ENCODE assay signal across 8 cellular contexts in genomic region chr3:33440578-33441321, GRCh38. TPM values are rescaled to one million over a fixed set of nuclear protein-coding genes. Genes with fewer than 3 reads are reported as not detected.
DNase-seq lines count a peak whose midpoint lies in the region; ATAC-seq and FAIRE-seq lines count a peak whose summit lies in the region.

No MANE protein-coding gene starts in this region.

- H3K36me3 ChIP-seq in naive thymus-derived CD4-positive, alpha-beta T cell (ENCODE audit: control insufficient read depth in 2 of 3, insufficient read depth in 3 of 3, low read length in 3 of 3) = no peaks in the 10 kb centered on the region

- H3K27me3 ChIP-seq in naive thymus-derived CD4-positive, alpha-beta T cell (ENCODE audit: control insufficient read depth in 2 of 2, insufficient read depth in 2 of 2, low read length in 2 of 2) = no peaks in the 10 kb centered on the region

- ATAC-seq in GM21381 (IDR thresholded peaks at IDR 0.05; ENCODE audit: unreplicated experiment) = peak; percentile 84
- peak; percentile 91 for ATAC-seq in naive thymus-derived CD4-positive, alpha-beta T cell

- H3K36me3 Mint-ChIP-seq in activated T-helper 1 cell treated with anti-CD3 and anti-CD28 coated beads, Interleukin-12 subunit alpha, Interleukin-12 subunit beta, Interleukin-2, Interleukin-4 antibody, amounts not matched to agents 30 ng/mL and 10 ng/mL and 1 ng/mL, durations not matched to agents 14 hours and 24 hours and 36 hours (ENCODE audit: low read depth) = peaks cover 11% of the 10 kb centered on the region
- no peaks in the 10 kb centered on the region for H3K36me3 Mint-ChIP-seq in naive thymus-derived CD4-positive, alpha-beta T cell

- H3K27ac Mint-ChIP-seq in activated T-helper 1 cell treated with anti-CD3 and anti-CD28 coated beads, Interleukin-12 subunit alpha, Interleukin-12 subunit beta, Interleukin-2, Interleukin-4 antibody, amounts not matched to agents 30 ng/mL and 10 ng/mL and 1 ng/mL, durations not matched to agents 14 hours and 24 hours and 36 hours = peak overlapping the region; percentile 100
- peak overlapping the region; percentile 99 to 100 (median 100) for H3K27ac Mint-ChIP-seq in naive thymus-derived CD4-positive, alpha-beta T cell

- peak overlapping the region; percentile 100 for H3K4me3 Mint-ChIP-seq in activated T-helper 1 cell treated with anti-CD3 and anti-CD28 coated beads, Interleukin-12 subunit alpha, Interleukin-12 subunit beta, Interleukin-2, Interleukin-4 antibody, amounts not matched to agents 30 ng/mL and 10 ng/mL and 1 ng/mL, durations not matched to agents 14 hours and 24 hours and 36 hours
- peak overlapping the region; percentile 93 to 100 (median 100) for H3K4me3 Mint-ChIP-seq in naive thymus-derived CD4-positive, alpha-beta T cell

- no peaks in the 10 kb centered on the region for H3K27me3 Mint-ChIP-seq in activated T-helper 1 cell treated with anti-CD3 and anti-CD28 coated beads, Interleukin-12 subunit alpha, Interleukin-12 subunit beta, Interleukin-2, Interleukin-4 antibody, amounts not matched to agents 30 ng/mL and 10 ng/mL and 1 ng/mL, durations not matched to agents 14 hours and 24 hours and 36 hours (ENCODE audit: insufficient read depth)
- H3K27me3 Mint-ChIP-seq in naive thymus-derived CD4-positive, alpha-beta T cell = no peaks in the 10 kb centered on the region

- H3K4me1 ChIP-seq in naive thymus-derived CD4-positive, alpha-beta T cell (ENCODE audit: control insufficient read depth in 2 of 2, insufficient read depth in 2 of 2, low read length in 2 of 2) = peaks cover 28 to 34% of the 10 kb centered on the region in 2 donors

- H3K27ac ChIP-seq in naive thymus-derived CD4-positive, alpha-beta T cell (ENCODE audit: low read depth, low read length) = peak overlapping the region; percentile 91

- intact Hi-C loops in activated T-helper 1 cell treated with anti-CD3 and anti-CD28 coated beads, Interleukin-12 subunit alpha, Interleukin-12 subunit beta, Interleukin-2, Interleukin-4 antibody, amounts not matched to agents 30 ng/mL and 10 ng/mL and 1 ng/mL, durations not matched to agents 14 hours and 24 hours and 36 hours (cut with micrococcal nuclease) = loop anchor here (1.0 to 5.0 kb wide), 13 partner anchors 8 to 1908 kb away; partner anchors contain the start of genes CLASP2, CNOT10, CRTAP and DYNC1LI1
- intact Hi-C loops in naive thymus-derived CD4-positive, alpha-beta T cell (cut with micrococcal nuclease) = loop anchor here (1.0 to 10.0 kb wide), 13 partner anchors 278 to 1908 kb away; partner anchors contain the start of genes CLASP2 (in 2 of the 2), CNOT10 (in 2 of the 2), CRTAP (in 2 of the 2) and GPD1L (in 2 of the 2)

- H3K9me3 Mint-ChIP-seq in activated T-helper 1 cell treated with anti-CD3 and anti-CD28 coated beads, Interleukin-12 subunit alpha, Interleukin-12 subunit beta, Interleukin-2, Interleukin-4 antibody, amounts not matched to agents 30 ng/mL and 10 ng/mL and 1 ng/mL, durations not matched to agents 14 hours and 24 hours and 36 hours = no peaks in the 10 kb centered on the region
- H3K9me3 Mint-ChIP-seq in naive thymus-derived CD4-positive, alpha-beta T cell = no peaks in the 10 kb centered on the region

- CTCF ChIA-PET in naive thymus-derived CD4-positive, alpha-beta T cell (lab: Charles Lee) = interaction anchor here (0.7 kb wide), 1 partner anchor 429 kb away, joined by 3 read pairs; no protein-coding TSS in a partner anchor

- POLR2A ChIA-PET in naive thymus-derived CD4-positive, alpha-beta T cell (lab: Charles Lee) = interaction anchor here (0.6 to 3.8 kb wide), 12 partner anchors 11 to 1016 kb away, joined by 3 to 21 read pairs (median 4); partner anchors contain the start of gene PDCD6IP

- H3K4me3 ChIP-seq in naive thymus-derived CD4-positive, alpha-beta T cell (ENCODE audit: low read length) = peak overlapping the region; percentile 82

- peak; percentile 95 for FAIRE-seq in HTR-8/SVneo (lab: Jason Lieb, UNC)

- H3K9me3 ChIP-seq in naive thymus-derived CD4-positive, alpha-beta T cell (ENCODE audit: control insufficient read depth in 2 of 3, low read length in 3 of 3) = no peaks in the 10 kb centered on the region

- DNase-seq in DMS53 treated with DMSO at 0.1 percent for 48 hours (lab: John Stamatoyannopoulos, UW; ENCODE audit: unreplicated experiment) = peak; percentile 89
- peak; percentile 97 for DNase-seq in HTR-8/SVneo (ENCODE audit: insufficient read length, low spot score)
- DNase-seq in NOMO-1 (lab: John Stamatoyannopoulos, UW; ENCODE audit: unreplicated experiment in 2 of 2) = peak; percentile 100
- DNase-seq in activated T-helper 1 cell treated with anti-CD3 and anti-CD28 coated beads, Interleukin-12 subunit alpha, Interleukin-12 subunit beta, Interleukin-2, Interleukin-4 antibody, amounts not matched to agents 30 ng/mL and 10 ng/mL and 1 ng/mL, durations not matched to agents 14 hours and 24 hours and 36 hours (ENCODE audit: low spot score) = peak; percentile 99
- DNase-seq in fibroblast of gingiva (ENCODE audit: low read depth) = peak; percentile 100
- DNase-seq in naive thymus-derived CD4-positive, alpha-beta T cell = peak in 8 of 9 donors; percentile 71 to 99 (median 97)
- peak; percentile 100 for DNase-seq in superior temporal gyrus (ENCODE audit: extremely low spot score)

- peaks cover 52% of the 10 kb centered on the region for H3K4me1 Mint-ChIP-seq in activated T-helper 1 cell treated with anti-CD3 and anti-CD28 coated beads, Interleukin-12 subunit alpha, Interleukin-12 subunit beta, Interleukin-2, Interleukin-4 antibody, amounts not matched to agents 30 ng/mL and 10 ng/mL and 1 ng/mL, durations not matched to agents 14 hours and 24 hours and 36 hours (ENCODE audit: low read depth)
- peaks cover 27 to 54% (median 51%) of the 10 kb centered on the region in 7 donors for H3K4me1 Mint-ChIP-seq in naive thymus-derived CD4-positive, alpha-beta T cell

RNA-seq across cellular contexts. Expression of gene UBP1, which starts 0.5 kb away (rescaled TPM):
- 69.4 and 71.6 TPM in 2 replicates for total RNA-seq in activated T-helper 1 cell treated with anti-CD3 and anti-CD28 coated beads, Interleukin-12 subunit alpha, Interleukin-12 subunit beta, Interleukin-2, Interleukin-4 antibody, amounts not matched to agents 30 ng/mL and 10 ng/mL and 1 ng/mL, durations not matched to agents 14 hours and 24 hours and 36 hours
- total RNA-seq in naive thymus-derived CD4-positive, alpha-beta T cell = 100 to 1,000 TPM in 2 of 5 experiments, 10 to 100 TPM in 3; 61.4 to 116 (median 86.0) TPM
- 10 to 100 TPM in 1 of 2 donors, 1 to 10 TPM in 1; 9.9 to 12.3 TPM for polyA plus RNA-seq in naive thymus-derived CD4-positive, alpha-beta T cell

Comparison
In these comparisons a context has a peak if more than half of its experiments do, and no peak if none do; other contexts are left out.
1. Peak in every context shown above with its lines: DNase-seq, ATAC-seq, H3K4me3 ChIP-seq and H3K27ac ChIP-seq.